Comparison of ENCODE assay signal across 1 cellular context in genomic region chr2:166960702-166961101, GRCh38.
TF ChIP-seq lines count a peak whose summit lies in the region.

No MANE protein-coding gene starts in this region.

TF ChIP-seq in H1, 55 proteins besides CTCF, POLR2A, EP300 and RAD21:
- TF ChIP-seq FOSL1 (IDR thresholded peaks at IDR 0.05; ENCODE audit: insufficient read depth, low read depth, low read length) (no peak), TEAD4 (IDR thresholded peaks at IDR 0.05; ENCODE audit: low read depth, low read length) (no peak)
TF ChIP-seq in H1: peak in this region for 0.
